ENCODE assay signal across 21 cellular contexts in genomic region chr10:121873236-121873635, GRCh38.
"Had no signal": no experiment of that assay in that cellular context is flagged by ENCODE, and none has a peak within 500 bp of the region (broad histone marks: within the 10 kb centered on the region; RNA-seq: fewer than 3 reads in every experiment).

No MANE protein-coding gene starts in this region.

- DNase-seq: activated CD4-positive, alpha-beta T cell treated with anti-CD3 and anti-CD28 coated beads, Interleukin-2, amount 10 ng/mL, durations not matched to agents 7 days and 5 days; activated CD4-positive, CD25-positive, alpha-beta regulatory T cell; activated CD8-positive, alpha-beta memory T cell treated with anti-CD3 and anti-CD28 coated beads for 24 hours; activated naive CD4-positive, alpha-beta T cell treated with Interleukin-2 at 50 U/mL for 16 hours; caudate nucleus; colonic mucosa; left ventricle myocardium inferior; mesendoderm; natural killer cell; nucleus accumbens; posterior cingulate gyrus; stimulated activated CD4-positive, alpha-beta T cell treated with anti-CD3 and anti-CD28 coated beads, Interleukin-15, amount 100 ng/mL, for 24 hours; stimulated activated CD4-positive, alpha-beta T cell treated with anti-CD3 and anti-CD28 coated beads, Interleukin-4, amount 100 ng/mL, for 1 hour; stimulated activated naive CD4-positive, alpha-beta T cell; SW 1271; tibial artery; uterus had no signal

- H3K4me3 ChIP-seq: ascending aorta, colonic mucosa, gastroesophageal sphincter, left ventricle myocardium inferior, right atrium auricular region, skin epidermis, tibial artery, uterus had no signal

- ATAC-seq: gastroesophageal sphincter, natural killer cell had no signal

- H3K27ac ChIP-seq: ascending aorta, colonic mucosa, gastroesophageal sphincter, left ventricle myocardium inferior, right atrium auricular region, skin epidermis, tibial artery, uterus had no signal

- H3K27me3 ChIP-seq: ascending aorta, colonic mucosa, gastroesophageal sphincter, right atrium auricular region, tibial artery, uterus had no signal

- H3K36me3 ChIP-seq: uterus had no signal

- H3K4me1 ChIP-seq: ascending aorta, colonic mucosa, gastroesophageal sphincter, left ventricle myocardium inferior, right atrium auricular region, tibial artery, uterus had no signal

- H3K9me3 ChIP-seq: ascending aorta, colonic mucosa, gastroesophageal sphincter, left ventricle myocardium inferior, right atrium auricular region, tibial artery, uterus had no signal
